Comparison of ENCODE assay signal across 16 cellular contexts in genomic region chr22:46002757-46003270, GRCh38. TPM values are rescaled to one million over a fixed set of nuclear protein-coding genes. Genes with fewer than 3 reads are reported as not detected.
DNase-seq lines count a peak whose midpoint lies in the region; ATAC-seq, FAIRE-seq and TF ChIP-seq lines count a peak whose summit lies in the region.
"Had no signal": no experiment of that assay in that cellular context is flagged by ENCODE, and none has a peak within 500 bp of the region (broad histone marks: within the 10 kb centered on the region; RNA-seq: fewer than 3 reads in every experiment).

No MANE protein-coding gene starts in this region.

- H3K36me3 Mint-ChIP-seq in progenitor cell of endocrine pancreas (ENCODE audit: insufficient read depth), result no peaks in the 10 kb centered on the region
- H3K36me3 Mint-ChIP-seq: neural progenitor cell had no signal

- H3K4me3 ChIP-seq in foreskin fibroblast (ENCODE audit: low read depth in 1 of 2, low read length in 2 of 2) (no peak overlapping the region), skin epidermis (no peak overlapping the region)
- H3K4me3 ChIP-seq: esophagus muscularis mucosa, neural progenitor cell had no signal

- H3K4me1 Mint-ChIP-seq in progenitor cell of endocrine pancreas (ENCODE audit: low read depth), result no peaks in the 10 kb centered on the region

- H3K4me3 Mint-ChIP-seq in progenitor cell of endocrine pancreas (ENCODE audit: low read depth), result no peak overlapping the region
- H3K4me3 Mint-ChIP-seq: neural progenitor cell had no signal

- no peak overlapping the region for H3K27ac Mint-ChIP-seq in progenitor cell of endocrine pancreas
- H3K27ac Mint-ChIP-seq: activated T-helper 2 cell treated with anti-CD3 and anti-CD28 coated beads, Interferon-gamma antibody, Interleukin-2, Interleukin-4, amounts not matched to agents 10 μg/mL and 5 μg/mL and 100 μg/mL, durations not matched to agents 14 hours and 24 hours and 36 hours; neural progenitor cell had no signal

- no peaks in the 10 kb centered on the region for H3K9me3 Mint-ChIP-seq in progenitor cell of endocrine pancreas (ENCODE audit: low read depth)
- H3K9me3 Mint-ChIP-seq: activated T-helper 2 cell treated with anti-CD3 and anti-CD28 coated beads, Interferon-gamma antibody, Interleukin-2, Interleukin-4, amounts not matched to agents 10 μg/mL and 5 μg/mL and 100 μg/mL, durations not matched to agents 14 hours and 24 hours and 36 hours; neural progenitor cell had no signal

- no peak for TF ChIP-seq CTCF in foreskin fibroblast (IDR thresholded peaks at IDR 0.05; ENCODE audit: low read depth, low read length)
- no peak for TF ChIP-seq CTCF in progenitor cell of endocrine pancreas (IDR thresholded peaks at IDR 0.05; ENCODE audit: unreplicated experiment)

- peak; percentile 83 for DNase-seq in GM04504 (ENCODE audit: low read depth)
- peak; percentile 93 for DNase-seq in RCC 7860 (ENCODE audit: low spot score)
- DNase-seq in foreskin fibroblast, result peak; percentile 71 to 81
- DNase-seq in progenitor cell of endocrine pancreas (ENCODE audit: low spot score, unreplicated experiment), result no peak
- DNase-seq: activated CD4-positive, alpha-beta T cell treated with anti-CD3 and anti-CD28 coated beads for 48 hours; caudate nucleus; NCI-H1105; NCI-H774; stimulated activated CD4-positive, alpha-beta T cell treated with anti-CD3 and anti-CD28 coated beads, Interleukin-1b, Interleukin-23, amount 100 ng/mL, for 48 hours; stimulated activated naive CD4-positive, alpha-beta T cell treated with Interleukin-2 at 50 U/mL for 16 hours had no signal

- peaks cover 17% of the 10 kb centered on the region for H3K27me3 Mint-ChIP-seq in progenitor cell of endocrine pancreas

- peak; percentile 89 for FAIRE-seq in RCC 7860 (lab: Jason Lieb, UNC)

- no peak for ATAC-seq in HG02852 (IDR thresholded peaks at IDR 0.05; ENCODE audit: unreplicated experiment)
- no peak for ATAC-seq in GM18870 (IDR thresholded peaks at IDR 0.05; ENCODE audit: unreplicated experiment)

- peak overlapping the region in 15 of 21 experiments; percentile 13 to 77 (median 47) for H3K27ac ChIP-seq in skin epidermis
- H3K27ac ChIP-seq: neural progenitor cell had no signal

RNA-seq across cellular contexts. Expression of gene WNT7B, which starts 25.9 kb away (rescaled TPM):
- total RNA-seq in progenitor cell of endocrine pancreas, result 3.7 and 4.3 TPM in 2 replicates
- total RNA-seq: activated T-helper 2 cell treated with anti-CD3 and anti-CD28 coated beads, Interferon-gamma antibody, Interleukin-2, Interleukin-4, amounts not matched to agents 10 μg/mL and 5 μg/mL and 100 μg/mL, durations not matched to agents 14 hours and 24 hours and 36 hours; esophagus muscularis mucosa had no signal
